In genomic region chr3:140529558-140529957, GRCh38 we compare ENCODE assay signal across 21 cellular contexts.
"Had no signal": no experiment of that assay in that cellular context is flagged by ENCODE, and none has a peak within 500 bp of the region (broad histone marks: within the 10 kb centered on the region; RNA-seq: fewer than 3 reads in every experiment).

No MANE protein-coding gene starts in this region.

- H3K4me2 ChIP-seq: hepatocyte had no signal

- ATAC-seq: activated T-cell treated with anti-CD3 and anti-CD28 coated beads, Interleukin-2, amount 50 U/mL, for 72 hours; left colon; lower lobe of right lung; stimulated activated memory B cell treated with anti-CD40 and anti-IgM and Interleukin-4, amounts not matched to agents 10 μg/mL and 1 μg/mL and 100 μg/mL, for 72 hours had no signal

- H3K36me3 Mint-ChIP-seq: stimulated activated memory B cell treated with anti-CD40 and anti-IgM and Interleukin-4, amounts not matched to agents 10 μg/mL and 1 μg/mL and 100 μg/mL, for 72 hours had no signal

- H3K27me3 ChIP-seq: hepatocyte had no signal

- H3K4me1 ChIP-seq: lower lobe of right lung had no signal

- H3K9me3 Mint-ChIP-seq: T-helper 2 cell treated with Interferon-gamma antibody and Interleukin-4, amounts not matched to agents 5 μg/mL and 100 μg/mL, for 36 hours had no signal

- H3K4me1 Mint-ChIP-seq: nephron progenitor cell; stimulated activated memory B cell treated with anti-CD40 and anti-IgM and Interleukin-4, amounts not matched to agents 10 μg/mL and 1 μg/mL and 100 μg/mL, for 72 hours had no signal

- FAIRE-seq: endothelial cell of umbilical vein, TTC549 had no signal

- H3K4me3 Mint-ChIP-seq: activated T-cell treated with anti-CD3 and anti-CD28 coated beads, Interleukin-2, amount 50 U/mL, for 72 hours; nephron progenitor cell; stimulated activated memory B cell treated with anti-CD40 and anti-IgM and Interleukin-4, amounts not matched to agents 10 μg/mL and 1 μg/mL and 100 μg/mL, for 72 hours; T-helper 2 cell treated with Interferon-gamma antibody and Interleukin-4, amounts not matched to agents 5 μg/mL and 100 μg/mL, for 36 hours had no signal

- H3K4me3 ChIP-seq: hepatocyte, lower lobe of right lung, skin epidermis had no signal

- H3K9me3 ChIP-seq: lower lobe of right lung had no signal

- H3K36me3 ChIP-seq: lower lobe of right lung had no signal

- H3K79me2 ChIP-seq: hepatocyte had no signal

- H3K27ac Mint-ChIP-seq: activated T-cell treated with anti-CD3 and anti-CD28 coated beads, Interleukin-2, amount 50 U/mL, for 72 hours; nephron progenitor cell; stimulated activated memory B cell treated with anti-CD40 and anti-IgM and Interleukin-4, amounts not matched to agents 10 μg/mL and 1 μg/mL and 100 μg/mL, for 72 hours; T-helper 2 cell treated with Interferon-gamma antibody and Interleukin-4, amounts not matched to agents 5 μg/mL and 100 μg/mL, for 36 hours had no signal

- H2AFZ ChIP-seq: hepatocyte had no signal

- DNase-seq: activated CD4-positive, alpha-beta T cell treated with anti-CD3 and anti-CD28 coated beads, Interleukin-2, amount 50 U/mL, for 4 hours; activated effector memory CD4-positive, alpha-beta T cell treated with anti-CD3 and anti-CD28 coated beads, Interleukin-2, amount 50 U/mL, for 16 hours; activated naive CD4-positive, alpha-beta T cell treated with anti-CD3 and anti-CD28 coated beads, Interleukin-2, amount 50 U/mL, for 16 hours; activated T-cell treated with anti-CD3 and anti-CD28 coated beads, Interleukin-2, amount 50 U/mL, for 72 hours; aorta; dermis blood vessel endothelial cell; effector memory CD4-positive, alpha-beta T cell; left colon; lower lobe of right lung; midbrain; nephron progenitor cell; nucleus accumbens; posterior cingulate gyrus; retina; stimulated activated CD4-positive, alpha-beta T cell treated with anti-CD3 and anti-CD28 coated beads, Interleukin-4, amount 100 ng/mL, for 1 hour had no signal

- H3K27ac ChIP-seq: hepatocyte, lower lobe of right lung, skin epidermis had no signal
